Comparison of ENCODE assay signal across 13 cellular contexts in genomic region chr7:17680026-17680425, GRCh38.
DNase-seq lines count a peak whose midpoint lies in the region; ATAC-seq, FAIRE-seq and TF ChIP-seq lines count a peak whose summit lies in the region.
"Had no signal": no experiment of that assay in that cellular context is flagged by ENCODE, and none has a peak within 500 bp of the region (broad histone marks: within the 10 kb centered on the region; RNA-seq: fewer than 3 reads in every experiment).

No MANE protein-coding gene starts in this region.

- intact Hi-C loops in CD14-positive monocyte (cut with micrococcal nuclease): loop anchor here in 1 of 2 donors (10.0 kb wide), 1 partner anchor 1985 kb away; no protein-coding TSS in a partner anchor
- intact Hi-C loops in pancreas (cut with DNase I): no loop called here

- H3K27ac ChIP-seq in pancreas: no peak overlapping the region

- H3K4me1 Mint-ChIP-seq in CD14-positive monocyte: peaks cover 10% of the 10 kb centered on the region
- H3K4me1 Mint-ChIP-seq in activated naive CD8-positive, alpha-beta T cell treated with anti-CD3 and anti-CD28 coated beads for 36 hours: no peaks in the 10 kb centered on the region

- no peak for FAIRE-seq in RCC 7860 (lab: Jason Lieb, UNC)
- no peak for FAIRE-seq in pancreas (lab: Jason Lieb, UNC)

- no peaks in the 10 kb centered on the region for H3K4me1 ChIP-seq in pancreas

- H3K9me3 ChIP-seq in pancreas: no peaks in the 10 kb centered on the region

- no peaks in the 10 kb centered on the region for H3K27me3 ChIP-seq in pancreas

- peaks cover 0 to 5% (median under 1%) of the 10 kb centered on the region in 7 donors for H3K9me3 Mint-ChIP-seq in CD14-positive monocyte
- no peaks in the 10 kb centered on the region for H3K9me3 Mint-ChIP-seq in activated naive CD8-positive, alpha-beta T cell treated with anti-CD3 and anti-CD28 coated beads for 36 hours

- WGBS in pancreas, 2 donors: 12 to 14% methylated on average over 6 of the region's 6 CpGs

- peak overlapping the region in 1 of 2 donors; percentile 12 for H3K4me3 Mint-ChIP-seq in CD14-positive monocyte
- no peak overlapping the region for H3K4me3 Mint-ChIP-seq in activated naive CD8-positive, alpha-beta T cell treated with anti-CD3 and anti-CD28 coated beads for 36 hours

- H3K27me3 Mint-ChIP-seq in CD14-positive monocyte (ENCODE audit: low read depth in 3 of 3): no peaks in the 10 kb centered on the region
- H3K27me3 Mint-ChIP-seq in activated naive CD8-positive, alpha-beta T cell treated with anti-CD3 and anti-CD28 coated beads for 36 hours: no peaks in the 10 kb centered on the region

- DNase-seq in CD14-positive monocyte (ENCODE audit: low spot score): peak; percentile 83
- peak; percentile 96 for DNase-seq in RCC 7860 (ENCODE audit: low spot score)
- DNase-seq in foreskin fibroblast: peak; percentile 90 to 93
- DNase-seq in pancreas: peak in 1 of 6 donors; percentile 44
- no peak for DNase-seq in NCI-H2196 treated with DMSO at 0.1 percent for 48 hours (lab: John Stamatoyannopoulos, UW; ENCODE audit: unreplicated experiment)
- DNase-seq in activated naive CD8-positive, alpha-beta T cell treated with anti-CD3 and anti-CD28 coated beads for 36 hours: no peak
- DNase-seq: activated CD8-positive, alpha-beta memory T cell treated with anti-CD3 and anti-CD28 coated beads, Interleukin-2, amount 50 U/mL, for 4 hours; DMS79; H7; NCI-H2227 treated with DMSO at 0.1 percent for 48 hours; stimulated activated CD4-positive, alpha-beta T cell treated with anti-CD3 and anti-CD28 coated beads, Interleukin-4, amount 100 ng/mL, for 24 hours had no signal

- no peak for TF ChIP-seq CTCF in CD14-positive monocyte (IDR thresholded peaks at IDR 0.05)
- TF ChIP-seq CTCF in foreskin fibroblast (IDR thresholded peaks at IDR 0.05; ENCODE audit: low read depth, low read length): no peak
- no peak for TF ChIP-seq CTCF in pancreas (IDR thresholded peaks at IDR 0.05)

- H3K4me3 ChIP-seq in foreskin fibroblast (ENCODE audit: low read depth in 1 of 2, low read length in 2 of 2): no peak overlapping the region
- H3K4me3 ChIP-seq in pancreas: no peak overlapping the region

- peak in 3 of 4 donors; percentile 43 to 83 (median 80) for ATAC-seq in pancreas
- no peak for ATAC-seq in GM19467 (IDR thresholded peaks at IDR 0.05; ENCODE audit: unreplicated experiment)
- ATAC-seq in HG03342 (IDR thresholded peaks at IDR 0.05; ENCODE audit: unreplicated experiment): no peak

- peak overlapping the region; percentile 72 to 93 (median 86) for H3K27ac Mint-ChIP-seq in CD14-positive monocyte
- no peak overlapping the region for H3K27ac Mint-ChIP-seq in activated naive CD8-positive, alpha-beta T cell treated with anti-CD3 and anti-CD28 coated beads for 36 hours

- H3K36me3 Mint-ChIP-seq in CD14-positive monocyte: no peaks in the 10 kb centered on the region
- H3K36me3 Mint-ChIP-seq in activated naive CD8-positive, alpha-beta T cell treated with anti-CD3 and anti-CD28 coated beads for 36 hours: no peaks in the 10 kb centered on the region

- H3K36me3 ChIP-seq in pancreas: no peaks in the 10 kb centered on the region

Comparison
In these comparisons a context has a peak if more than half of its experiments do, and no peak if none do; other contexts are left out.
1. DNase-seq: peak in CD14-positive monocyte (single experiment), RCC 7860 (single experiment) and foreskin fibroblast (2 of 2); none in NCI-H2196 treated with DMSO at 0.1 percent for 48 hours (single experiment) and activated naive CD8-positive, alpha-beta T cell treated with anti-CD3 and anti-CD28 coated beads for 36 hours (single experiment).
2. ATAC-seq: peak in pancreas (3 of 4); none in GM19467 (single experiment) and HG03342 (single experiment).